ENCODE assay signal across 13 cellular contexts in genomic region chr6:100382767-100383195, GRCh38.
"Had no signal": no experiment of that assay in that cellular context is flagged by ENCODE, and none has a peak within 500 bp of the region (broad histone marks: within the 10 kb centered on the region; RNA-seq: fewer than 3 reads in every experiment).

No MANE protein-coding gene starts in this region.

- H3K4me1 Mint-ChIP-seq: activated naive CD8-positive, alpha-beta T cell treated with anti-CD3 and anti-CD28 coated beads for 36 hours; immature natural killer cell had no signal

- H3K4me3 ChIP-seq: suprapubic skin, upper lobe of left lung had no signal

- H3K27me3 ChIP-seq: suprapubic skin, upper lobe of left lung had no signal

- H3K9me3 ChIP-seq: suprapubic skin, upper lobe of left lung had no signal

- H3K27ac ChIP-seq: foreskin keratinocyte, suprapubic skin, upper lobe of left lung, VCaP had no signal

- H3K4me3 Mint-ChIP-seq: activated CD4-positive, alpha-beta memory T cell treated with anti-CD3 and anti-CD28 coated beads for 36 hours; activated naive CD8-positive, alpha-beta T cell treated with anti-CD3 and anti-CD28 coated beads for 36 hours; immature natural killer cell had no signal

- H3K9me3 Mint-ChIP-seq: activated CD4-positive, alpha-beta memory T cell treated with anti-CD3 and anti-CD28 coated beads for 36 hours; activated naive CD8-positive, alpha-beta T cell treated with anti-CD3 and anti-CD28 coated beads for 36 hours had no signal

- H3K27ac Mint-ChIP-seq: activated CD4-positive, alpha-beta memory T cell treated with anti-CD3 and anti-CD28 coated beads for 36 hours; activated naive CD8-positive, alpha-beta T cell treated with anti-CD3 and anti-CD28 coated beads for 36 hours; immature natural killer cell had no signal

- H3K27me3 Mint-ChIP-seq: activated CD4-positive, alpha-beta memory T cell treated with anti-CD3 and anti-CD28 coated beads for 36 hours; activated naive CD8-positive, alpha-beta T cell treated with anti-CD3 and anti-CD28 coated beads for 36 hours had no signal

- H3K4me1 ChIP-seq: suprapubic skin, upper lobe of left lung had no signal

- H3K36me3 Mint-ChIP-seq: activated CD4-positive, alpha-beta memory T cell treated with anti-CD3 and anti-CD28 coated beads for 36 hours; activated naive CD8-positive, alpha-beta T cell treated with anti-CD3 and anti-CD28 coated beads for 36 hours; immature natural killer cell had no signal

- DNase-seq: activated CD4-positive, alpha-beta memory T cell treated with anti-CD3 and anti-CD28 coated beads for 36 hours; activated gamma-delta T cell treated with Interleukin-2 at 50 U/mL for 16 hours; activated naive CD8-positive, alpha-beta T cell treated with anti-CD3 and anti-CD28 coated beads for 36 hours; activated T-cell treated with anti-CD3 and anti-CD28 coated beads, Interleukin-2, amount 50 U/mL, for 48 hours; caudate nucleus; immature natural killer cell; stimulated activated CD4-positive, alpha-beta T cell treated with anti-CD3 and anti-CD28 coated beads, Interleukin-2, amount 100 ng/mL, for 48 hours; stimulated activated naive CD4-positive, alpha-beta T cell treated with Interleukin-2 at 50 U/mL for 16 hours; T-helper 9 cell; upper lobe of left lung had no signal

- H3K36me3 ChIP-seq: suprapubic skin, upper lobe of left lung had no signal
